ENCODE assay signal across 19 cellular contexts in the genomic region with DNA sequence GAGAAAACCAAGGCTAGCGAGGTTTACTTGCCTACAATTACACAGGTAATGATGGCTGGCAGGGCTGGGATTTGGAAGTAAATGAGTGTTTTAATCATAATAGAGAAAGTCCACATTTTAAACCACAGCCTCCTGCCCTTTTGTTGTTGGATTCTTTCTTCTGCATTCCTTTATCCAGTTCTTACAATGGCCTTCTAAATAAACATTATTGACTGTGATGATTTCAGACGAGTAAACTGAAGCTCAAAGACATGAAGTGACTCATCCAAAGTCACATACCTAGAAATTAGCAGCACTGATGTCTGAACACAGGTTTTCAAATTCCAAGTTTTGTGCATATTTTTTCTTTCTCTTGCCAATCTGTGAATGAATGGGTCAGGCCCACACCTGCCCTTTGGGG. TPM values are rescaled to one million over a fixed set of nuclear protein-coding genes. Genes with fewer than 3 reads are reported as not detected.
DNase-seq lines count a peak whose midpoint lies in the region; ATAC-seq, FAIRE-seq and TF ChIP-seq lines count a peak whose summit lies in the region.
"Had no signal": no experiment of that assay in that cellular context is flagged by ENCODE, and none has a peak within 500 bp of the region (broad histone marks: within the 10 kb centered on the region; RNA-seq: fewer than 3 reads in every experiment).

No MANE protein-coding gene starts in this region.

- WGBS in prostate gland: 57% methylated on average over 2 of the region's 2 CpGs

- intact Hi-C loops in prostate gland (cut with DNase I): no loop called here

- no peaks in the 10 kb centered on the region for H3K36me3 ChIP-seq in prostate gland
- H3K36me3 ChIP-seq: adrenal gland, BLaER1 had no signal

- H3K27me3 ChIP-seq in prostate gland (replicated peaks; ENCODE audit: insufficient read depth): no peaks in the 10 kb centered on the region
- H3K27me3 ChIP-seq: adrenal gland, BLaER1 had no signal

- no peaks in the 10 kb centered on the region for H3K9me3 ChIP-seq in prostate gland
- H3K9me3 ChIP-seq: adrenal gland, BLaER1 had no signal

- POLR2A ChIA-PET in RWPE1 (lab: Yijun Ruan, JAX; ENCODE audit: low non-redundant PET): no interaction called here

- no peak overlapping the region for H3K27ac ChIP-seq in RWPE1
- H3K27ac ChIP-seq in prostate gland: peak overlapping the region; percentile 49 to 65
- H3K27ac ChIP-seq: BLaER1 had no signal

- no peak for TF ChIP-seq CTCF in RWPE1 (conservative IDR thresholded peaks at IDR 0.05; ENCODE audit: low read depth)
- TF ChIP-seq CTCF in prostate gland (IDR thresholded peaks at IDR 0.05): no peak

- peaks cover 4% of the 10 kb centered on the region for H3K4me1 ChIP-seq in prostate gland (replicated peaks)

- FAIRE-seq in RCC 7860 (lab: Jason Lieb, UNC): no peak
- FAIRE-seq: islet of Langerhans had no signal

- no peak for TF ChIP-seq POLR2A in prostate gland (IDR thresholded peaks at IDR 0.05)

- CTCF ChIA-PET in RWPE1 (lab: Yijun Ruan, JAX): no interaction called here

- DNase-seq in EL (peak; percentile 42), RWPE1 (ENCODE audit: low spot score) (peak; percentile 23), prostate gland (ENCODE audit: low spot score) (no peak), RCC 7860 (ENCODE audit: low spot score) (no peak)
- DNase-seq: activated CD4-positive, alpha-beta T cell treated with anti-CD3 and anti-CD28 coated beads for 4 hours; adrenal gland; DND-41; foreskin melanocyte; NCI-H1436 treated with DMSO at 0.1 percent for 48 hours; NCI-H510A; OCI-M1; stimulated activated CD4-positive, alpha-beta T cell treated with anti-CD3 and anti-CD28 coated beads, Interleukin-1b, Interleukin-23, amount 100 ng/mL, for 48 hours had no signal

- H3K4me3 ChIP-seq in prostate gland: no peak overlapping the region
- H3K4me3 ChIP-seq: BLaER1 had no signal

- ATAC-seq in esophagus mucosa (peak; percentile 31), GM21529 (IDR thresholded peaks at IDR 0.05; ENCODE audit: unreplicated experiment) (no peak), HG03342 (IDR thresholded peaks at IDR 0.05; ENCODE audit: unreplicated experiment) (no peak), GM19351 (IDR thresholded peaks at IDR 0.05; ENCODE audit: unreplicated experiment) (no peak)

RNA-seq across cellular contexts. Expression of a gene that starts 51.2 kb away (rescaled TPM):
- total RNA-seq in esophagus mucosa: 0.52 TPM
- 1 to 10 TPM; 4.6 to 6.0 TPM for total RNA-seq in prostate gland
- total RNA-seq: progenitor cell of endocrine pancreas had no signal

Comparison
In these comparisons a context has a peak if more than half of its experiments do, and no peak if none do; other contexts are left out.
1. DNase-seq: peak in EL (single experiment) and RWPE1 (single experiment); none in prostate gland (single experiment) and RCC 7860 (single experiment).